ENCODE assay signal across 23 cellular contexts in the genomic region with DNA sequence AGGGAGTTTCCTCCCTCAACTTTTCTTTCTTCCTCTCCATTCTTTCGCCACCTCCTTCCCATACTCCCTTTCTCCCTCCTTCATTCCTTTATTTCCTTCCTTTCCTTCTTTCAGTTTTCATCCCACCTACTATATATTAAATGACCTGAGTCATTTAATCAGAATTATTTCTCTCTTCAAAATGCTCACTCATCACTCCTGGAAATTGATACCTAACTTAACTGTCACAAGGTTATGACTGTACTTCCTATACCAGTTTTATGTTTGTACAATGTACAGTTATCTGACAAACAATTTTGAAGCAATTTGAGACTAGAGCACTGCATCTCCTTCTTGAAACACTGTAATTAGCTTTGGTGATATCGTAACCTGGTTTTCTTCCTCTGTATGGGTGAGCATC. TPM values are rescaled to one million over a fixed set of nuclear protein-coding genes. Genes with fewer than 3 reads are reported as not detected.
DNase-seq lines count a peak whose midpoint lies in the region; ATAC-seq, FAIRE-seq and TF ChIP-seq lines count a peak whose summit lies in the region.
"Had no signal": no experiment of that assay in that cellular context is flagged by ENCODE, and none has a peak within 500 bp of the region (broad histone marks: within the 10 kb centered on the region; RNA-seq: fewer than 3 reads in every experiment).

No MANE protein-coding gene starts in this region.

- intact Hi-C loops in K562 (cut with micrococcal nuclease): no loop called here

- H4K20me1 ChIP-seq in K562 (replicated peaks; ENCODE audit: control insufficient read depth, insufficient read depth, low read length): no peaks in the 10 kb centered on the region
- H4K20me1 ChIP-seq: BLaER1 had no signal

- BruUV-seq in K562 (replicated peaks; lab: Mats Ljungman, UMichigan): no TSS peak

- in situ Hi-C loops in K562 (cut with MboI): no loop called here

- no peak for TF ChIP-seq EP300 in K562 (IDR thresholded peaks at IDR 0.05; ENCODE audit: low read length)

- TF ChIP-seq CTCF in HEK293 (tag by site-specific recombination; IDR thresholded peaks at IDR 0.05): no peak
- TF ChIP-seq CTCF in K562 (IDR thresholded peaks at IDR 0.05 in 2 of 3, conservative IDR thresholded peaks at IDR 0.05 in 1 of 3; ENCODE audit: insufficient read depth in 2 of 3, low read depth in 1 of 3, low read length in 3 of 3): no peak
- no peak for TF ChIP-seq CTCF in foreskin keratinocyte (conservative IDR thresholded peaks at IDR 0.05)

- POLR2A ChIA-PET in HEK293 (lab: Yijun Ruan, JAX): no interaction called here
- POLR2A ChIA-PET in K562 (lab: Yijun Ruan, JAX): no interaction called here

- H3K4me3 ChIP-seq in HEK293 (ENCODE audit: low read depth, low read length) (no peak overlapping the region), K562 (no peak overlapping the region)
- H3K4me3 ChIP-seq: BLaER1, GM12878, SJSA1 had no signal

- no peak for FAIRE-seq in K562 (lab: Jason Lieb, UNC)
- FAIRE-seq: GM12878, HTR-8/SVneo had no signal

- H3K9ac ChIP-seq in K562 (ENCODE audit: insufficient read depth in 1 of 2, low read depth in 2 of 2, low read length in 2 of 2): no peak overlapping the region
- H3K9ac ChIP-seq: BLaER1 had no signal

- no peak for TF ChIP-seq RAD21 in K562 (CRISPR knock-in tag; conservative IDR thresholded peaks at IDR 0.05 in 1 of 2, IDR thresholded peaks at IDR 0.05 in 1 of 2)

- no peaks in the 10 kb centered on the region for H3K79me2 ChIP-seq in K562 (ENCODE audit: control insufficient read depth, insufficient read depth, low read length)

- no peak overlapping the region for H3K4me2 ChIP-seq in K562 (ENCODE audit: insufficient read depth, low read length)
- H3K4me2 ChIP-seq: BLaER1 had no signal

- WGBS in K562 (ENCODE audit: insufficient coverage, low coverage, missing lambda C conversion rate): 63% methylated on average over 2 of the region's 2 CpGs

- no peak overlapping the region for H2AFZ ChIP-seq in K562 (ENCODE audit: low read depth, low read length)

- H3K9me3 ChIP-seq in HEK293 (ENCODE audit: control insufficient read depth, insufficient read depth, low read depth, low read length): no peaks in the 10 kb centered on the region
- H3K9me3 ChIP-seq in K562 (replicated peaks; ENCODE audit: control insufficient read depth, insufficient read depth, low read depth, low read length): no peaks in the 10 kb centered on the region
- H3K9me3 ChIP-seq: BLaER1, Caco-2, SJSA1 had no signal

- TF ChIP-seq POLR2A in K562 (conservative IDR thresholded peaks at IDR 0.05): no peak
- TF ChIP-seq POLR2A in GM18505 (IDR thresholded peaks at IDR 0.05; ENCODE audit: borderline replicate concordance, extremely low read depth, insufficient read depth, insufficient read length): no peak

- CTCF ChIA-PET in HEK293 (lab: Yijun Ruan, JAX): no interaction called here
- CTCF ChIA-PET in K562 (lab: Yijun Ruan, JAX; ENCODE audit: low intra/inter-chr PET ratio): no interaction called here

- H3K9me1 ChIP-seq in K562 (ENCODE audit: control insufficient read depth, insufficient read depth, low read length): no peaks in the 10 kb centered on the region

- no peaks in the 10 kb centered on the region for H3K36me3 ChIP-seq in HEK293 (ENCODE audit: control insufficient read depth in 2 of 2, insufficient read depth in 1 of 2, low read length in 2 of 2)
- no peaks in the 10 kb centered on the region for H3K36me3 ChIP-seq in K562 (ENCODE audit: control insufficient read depth, insufficient read depth, low read length)
- H3K36me3 ChIP-seq: BLaER1 had no signal

- H3K27ac ChIP-seq in HEK293 (ENCODE audit: extremely low read depth, low read depth, low read length) (no peak overlapping the region), K562 (ENCODE audit: extremely low read depth, low read depth, low read length) (no peak overlapping the region), foreskin keratinocyte (no peak overlapping the region)
- H3K27ac ChIP-seq: BLaER1, SJSA1 had no signal

- H3K4me1 ChIP-seq in HEK293 (ENCODE audit: control insufficient read depth, insufficient read depth, low read length) (no peaks in the 10 kb centered on the region), K562 (replicated peaks in 1 of 2; ENCODE audit: control insufficient read depth in 2 of 2, insufficient read depth in 2 of 2, low read length in 2 of 2) (no peaks in the 10 kb centered on the region), foreskin keratinocyte (no peaks in the 10 kb centered on the region)
- H3K4me1 ChIP-seq: BLaER1, Caco-2, SJSA1 had no signal

- H3K27me3 ChIP-seq in K562 (ENCODE audit: control insufficient read depth in 2 of 2, insufficient read depth in 2 of 2, low read length in 2 of 2): no peaks in the 10 kb centered on the region
- no peaks in the 10 kb centered on the region for H3K27me3 ChIP-seq in foreskin keratinocyte
- H3K27me3 ChIP-seq: BLaER1, SJSA1 had no signal

- ATAC-seq in K562 (no peak), foreskin keratinocyte (peak; percentile 34), GM18498 (IDR thresholded peaks at IDR 0.05; ENCODE audit: unreplicated experiment) (no peak), GM18505 (IDR thresholded peaks at IDR 0.05; ENCODE audit: unreplicated experiment) (no peak), GM18909 (IDR thresholded peaks at IDR 0.05; ENCODE audit: poor library complexity, unreplicated experiment) (no peak)
- ATAC-seq: GM12878, Right ventricle myocardium inferior had no signal

- DNase-seq in K562 (ENCODE audit: extremely low read depth in 1 of 4, low spot score in 3 of 4) (no peak), foreskin keratinocyte (no peak), NCI-H1436 (lab: John Stamatoyannopoulos, UW) (no peak)
- DNase-seq: ACHN; Caco-2; CD4-positive, alpha-beta T cell; DMS 273 treated with DMSO at 0.1 percent for 48 hours; DMS79 treated with DMSO at 0.1 percent for 48 hours; H7; NCI-H1694 treated with DMSO at 0.1 percent for 48 hours; NCI-H2081 treated with DMSO at 0.1 percent for 48 hours; NCI-H446; NCI-H526; OCI-M1 had no signal

TF ChIP-seq in HEK293, 187 proteins besides CTCF, POLR2A, EP300 and RAD21 (continues in another document):
- no peak for TF ChIP-seq ZNF112 (tag by site-specific recombination; IDR thresholded peaks at IDR 0.05)
- no peak for TF ChIP-seq KLF7 (tag by site-specific recombination; IDR thresholded peaks at IDR 0.05; ENCODE audit: borderline replicate concordance)

TF ChIP-seq in K562, 482 proteins besides CTCF, POLR2A, EP300 and RAD21 (continues in another document):
- TF ChIP-seq NFRKB (IDR thresholded peaks at IDR 0.05; ENCODE audit: low read depth): no peak
- TF ChIP-seq RFX5 (IDR thresholded peaks at IDR 0.05; ENCODE audit: low read depth, low read length): no peak
- no peak for TF ChIP-seq ZNF696 (CRISPR knock-in tag; conservative IDR thresholded peaks at IDR 0.05)
- TF ChIP-seq MAFG (tag; conservative IDR thresholded peaks at IDR 0.05): peak; percentile 56
- no peak for TF ChIP-seq RBM34 (IDR thresholded peaks at IDR 0.05; ENCODE audit: borderline replicate concordance, insufficient read depth, low read length)

RNA-seq across cellular contexts. Expression of gene NEXN, which starts 41.4 kb away (rescaled TPM):
- total RNA-seq in K562 (2011; cell fraction: chromatin; rRNA removed; ENCODE audit: low replicate concordance): 1.1 TPM in 1 of 2 replicates, not detected in the other
- 0.17 TPM in 1 of 2 replicates, not detected in the other for total RNA-seq in K562 (2011; cell fraction: nucleolus; rRNA removed)
- 0.29 and 1.1 TPM in 2 replicates for total RNA-seq in K562 (2011; cell fraction: nucleoplasm; rRNA removed)
- total RNA-seq in K562 (2014; rRNA removed) (0.95 and 1.4 TPM in 2 replicates), K562 (2014; rRNA removed; fragmentation: Illumina TruSeq; extraction: Trizol) (0.76 and 1.2 TPM in 2 replicates), K562 (2015; rRNA removed; fragmentation: Illumina TruSeq; extraction: Trizol) (0.98 and 1.2 TPM in 2 replicates), K562 (2021) (0.60 and 0.92 TPM in 2 replicates), foreskin keratinocyte (3.2 and 5.3 TPM in 2 replicates)
- polyA plus RNA-seq in K562 (2011; rRNA removed) (0.07 and 0.18 TPM in 2 replicates), K562 (2014; fragmentation: Illumina TruSeq; extraction: Trizol) (1.2 and 1.8 TPM in 2 replicates), K562 (2014; fragmentation: Nextera tagmentation; extraction: Ambion mirVana) (under 1 TPM; 0.46 to 0.51 TPM), K562 (2014; rRNA removed) (0.86 and 0.97 TPM in 2 replicates), foreskin keratinocyte (2.4 and 3.9 TPM in 2 replicates)
- 0.03 and 0.09 TPM in 2 replicates for polyA plus RNA-seq in K562 (2011; cell fraction: cytosol; rRNA removed)
- polyA plus RNA-seq in K562 (2011; cell fraction: nucleus; rRNA removed): 0.06 TPM in 1 of 2 replicates, not detected in the other
- polyA plus RNA-seq in K562 (2012): 0.55 and 1.3 TPM in 2 replicates
- polyA minus RNA-seq in K562 (2011; rRNA and poly(A)+ RNA removed): 0.09 and 0.63 TPM in 2 replicates
- not detected in 2 replicates for polyA minus RNA-seq in K562 (2011; cell fraction: cytosol; rRNA and poly(A)+ RNA removed)
- 0.27 and 0.33 TPM in 2 replicates for polyA minus RNA-seq in K562 (2011; cell fraction: nucleus; rRNA and poly(A)+ RNA removed)

RNA-seq across cellular contexts. Expression of gene FUBP1, which starts 49.1 kb away (rescaled TPM):
- 264 and 677 TPM in 2 replicates for total RNA-seq in K562 (2011; cell fraction: chromatin; rRNA removed; ENCODE audit: low replicate concordance)
- 127 and 179 TPM in 2 replicates for total RNA-seq in K562 (2011; cell fraction: nucleolus; rRNA removed)
- total RNA-seq in K562 (2011; cell fraction: nucleoplasm; rRNA removed): 251 and 332 TPM in 2 replicates
- total RNA-seq in K562 (2014; rRNA removed) (182 and 192 TPM in 2 replicates), K562 (2014; rRNA removed; fragmentation: Illumina TruSeq; extraction: Trizol) (253 and 279 TPM in 2 replicates), K562 (2015; rRNA removed; fragmentation: Illumina TruSeq; extraction: Trizol) (234 and 254 TPM in 2 replicates), K562 (2021) (195 and 199 TPM in 2 replicates), foreskin keratinocyte (140 and 146 TPM in 2 replicates)
- polyA plus RNA-seq in K562 (2011; rRNA removed) (292 and 294 TPM in 2 replicates), K562 (2014; fragmentation: Illumina TruSeq; extraction: Trizol) (185 and 213 TPM in 2 replicates), K562 (2014; fragmentation: Nextera tagmentation; extraction: Ambion mirVana) (100 to 1,000 TPM; 104 to 170 TPM), K562 (2014; rRNA removed) (224 and 265 TPM in 2 replicates), foreskin keratinocyte (60.7 and 73.1 TPM in 2 replicates)
- polyA plus RNA-seq in K562 (2011; cell fraction: cytosol; rRNA removed): 136 and 194 TPM in 2 replicates
- polyA plus RNA-seq in K562 (2011; cell fraction: nucleus; rRNA removed): 763 and 1,195 TPM in 2 replicates
- 143 and 152 TPM in 2 replicates for polyA plus RNA-seq in K562 (2012)
- 304 and 320 TPM in 2 replicates for polyA minus RNA-seq in K562 (2011; rRNA and poly(A)+ RNA removed)
- polyA minus RNA-seq in K562 (2011; cell fraction: cytosol; rRNA and poly(A)+ RNA removed): 101 and 114 TPM in 2 replicates
- polyA minus RNA-seq in K562 (2011; cell fraction: nucleus; rRNA and poly(A)+ RNA removed): 359 and 608 TPM in 2 replicates
